In the genomic region with DNA sequence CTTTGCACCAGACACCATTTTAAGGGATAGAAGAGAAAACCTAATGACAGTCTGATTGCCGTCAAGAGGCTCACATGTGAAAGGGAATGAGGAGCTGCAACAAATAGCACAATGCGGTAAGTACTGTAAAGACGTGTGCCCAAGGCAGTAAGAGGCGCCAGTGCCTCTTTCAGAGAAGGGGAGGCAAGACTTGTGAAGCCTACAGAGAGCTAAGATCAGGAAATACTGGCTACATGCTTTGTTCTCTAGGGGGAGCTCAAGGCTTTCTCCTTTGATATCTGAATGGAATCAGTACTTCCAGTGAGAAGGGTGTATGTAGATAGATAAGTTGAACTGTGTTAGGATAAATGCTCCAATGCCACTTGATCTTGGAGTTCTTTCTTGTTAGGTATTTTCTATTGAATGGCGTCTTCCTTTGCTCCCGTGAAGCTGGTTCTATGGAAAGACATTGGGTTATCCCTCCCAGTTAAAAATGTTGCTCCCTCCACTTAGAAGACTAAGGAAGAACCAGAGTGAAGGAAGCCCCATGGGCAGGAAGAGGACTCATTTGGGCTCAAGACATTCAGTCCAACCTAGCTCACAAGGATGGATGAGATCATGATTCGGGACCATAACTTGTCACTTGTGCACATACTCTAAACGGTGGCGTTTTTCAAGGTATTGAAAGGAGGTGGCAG, we compare ENCODE assay signal across 8 cellular contexts. TPM values are rescaled to one million over a fixed set of nuclear protein-coding genes. Genes with fewer than 3 reads are reported as not detected.
DNase-seq lines count a peak whose midpoint lies in the region; ATAC-seq and FAIRE-seq lines count a peak whose summit lies in the region.

No MANE protein-coding gene starts in this region.

- no peak overlapping the region for H3K4me3 ChIP-seq in SJCRH30
- no peak overlapping the region for H3K4me3 ChIP-seq in mesenchymal stem cell (ENCODE audit: insufficient read depth in 1 of 2, low read depth in 1 of 2, low read length in 2 of 2)

- no peak overlapping the region for H2BK12ac ChIP-seq in mesenchymal stem cell (ENCODE audit: low read length in 2 of 2)

- H4K8ac ChIP-seq in mesenchymal stem cell (ENCODE audit: low read length): no peak overlapping the region

- H2BK5ac ChIP-seq in mesenchymal stem cell (ENCODE audit: low read depth, low read length, poor library complexity, severe bottlenecking): no peak overlapping the region

- H3K4ac ChIP-seq in mesenchymal stem cell (ENCODE audit: low read depth in 1 of 2, low read length in 2 of 2): no peak overlapping the region

- no peak overlapping the region for H3K18ac ChIP-seq in mesenchymal stem cell (ENCODE audit: low read depth in 1 of 2, low read length in 2 of 2)

- no peak overlapping the region for H3K9ac ChIP-seq in mesenchymal stem cell (ENCODE audit: low read length)

- WGBS in mesenchymal stem cell: 27% methylated on average over 6 of the region's 9 CpGs

- no peak overlapping the region for H3K23ac ChIP-seq in mesenchymal stem cell (ENCODE audit: low read length in 2 of 2)

- H2BK120ac ChIP-seq in mesenchymal stem cell (ENCODE audit: low read depth, low read length): no peak overlapping the region

- no peak overlapping the region for H3K14ac ChIP-seq in mesenchymal stem cell (ENCODE audit: low read length in 2 of 2)

- FAIRE-seq in endometrium (lab: Jason Lieb, UNC): peak; percentile 61

- H3K36me3 ChIP-seq in SJCRH30 (no peaks in the 10 kb centered on the region), mesenchymal stem cell (ENCODE audit: control insufficient read depth in 1 of 2, insufficient read depth in 2 of 2, low read depth in 1 of 2, low read length in 2 of 2) (no peaks in the 10 kb centered on the region)

- H3K4me1 ChIP-seq in SJCRH30: peaks cover 7% of the 10 kb centered on the region
- H3K4me1 ChIP-seq in mesenchymal stem cell (ENCODE audit: control insufficient read depth, insufficient read depth, low read depth, low read length): peaks cover 2% of the 10 kb centered on the region

- H3K27ac ChIP-seq in SJCRH30 (no peak overlapping the region), mesenchymal stem cell (ENCODE audit: low read length, poor library complexity, severe bottlenecking) (no peak overlapping the region)

- no peak overlapping the region for H2AFZ ChIP-seq in mesenchymal stem cell (ENCODE audit: low read depth, low read length)

- H3K27me3 ChIP-seq in SJCRH30 (no peaks in the 10 kb centered on the region), mesenchymal stem cell (ENCODE audit: control insufficient read depth in 1 of 2, insufficient read depth in 1 of 2, low read length in 2 of 2) (peaks cover 0 to 22% of the 10 kb centered on the region in 2 experiments)

- no peaks in the 10 kb centered on the region for H3K79me1 ChIP-seq in mesenchymal stem cell (replicated peaks; ENCODE audit: low read length, poor library complexity, severe bottlenecking)

- no peak overlapping the region for H2BK15ac ChIP-seq in mesenchymal stem cell (ENCODE audit: low read depth, poor library complexity, severe bottlenecking)

- H2AK5ac ChIP-seq in mesenchymal stem cell (ENCODE audit: low read length, severe bottlenecking): no peak overlapping the region

- no peak overlapping the region for H3K4me2 ChIP-seq in mesenchymal stem cell (ENCODE audit: low read length, poor library complexity, severe bottlenecking)

- no peaks in the 10 kb centered on the region for H3K9me3 ChIP-seq in SJCRH30 (replicated peaks)
- no peaks in the 10 kb centered on the region for H3K9me3 ChIP-seq in mesenchymal stem cell (ENCODE audit: control insufficient read depth, low read length)

- DNase-seq in AML-193 (lab: John Stamatoyannopoulos, UW) (peak; percentile 76 to 81), NCI-H1048 (lab: John Stamatoyannopoulos, UW) (peak; percentile 24), SJCRH30 (peak; percentile 55 to 87), mesenchymal stem cell (peak; percentile 85), occipital lobe (lab: John Stamatoyannopoulos, UW) (no peak)

- ATAC-seq in GM18498 (IDR thresholded peaks at IDR 0.05; ENCODE audit: unreplicated experiment) (peak; percentile 86), HG02798 (IDR thresholded peaks at IDR 0.05; ENCODE audit: poor library complexity, unreplicated experiment) (peak; percentile 92)

- H4K91ac ChIP-seq in mesenchymal stem cell (ENCODE audit: low read length): no peak overlapping the region

RNA-seq across cellular contexts. Expression of a gene that starts 23.5 kb away (rescaled TPM):
- total RNA-seq in SJCRH30 (2014; rRNA removed; shearing (Covaris generic)): not detected in 2 replicates
- polyA plus RNA-seq in mesenchymal stem cell (2013, experiment 1 of 2): not detected
- 0.03 TPM for polyA plus RNA-seq in mesenchymal stem cell (2013, experiment 2 of 2)
- 0.16 TPM for total RNA-seq in occipital lobe
